8 cellular contexts compared by ENCODE assay signal in genomic region chr20:33686984-33687366, GRCh38. TPM values are rescaled to one million over a fixed set of nuclear protein-coding genes. Genes with fewer than 3 reads are reported as not detected.
A peak's percentile ranks its signal among the peaks of the same experiment; 100 is the strongest.
DNase-seq lines count a peak whose midpoint lies in the region; ATAC-seq and TF ChIP-seq lines count a peak whose summit lies in the region.

No MANE protein-coding gene starts in this region.

- peaks cover 36% of the 10 kb centered on the region for H3K79me2 ChIP-seq in MM.1S (ENCODE audit: low read length)

- no peaks in the 10 kb centered on the region for H3K36me3 ChIP-seq in MM.1S (replicated peaks; ENCODE audit: insufficient read depth, low read length)

- no peaks in the 10 kb centered on the region for H3K9me3 ChIP-seq in CD4-positive, alpha-beta T cell (ENCODE audit: control insufficient read depth, low read length)
- no peaks in the 10 kb centered on the region for H3K9me3 ChIP-seq in MM.1S (replicated peaks; ENCODE audit: insufficient read depth, low read length)

- peak overlapping the region; percentile 82 for H3K4me2 ChIP-seq in MM.1S (ENCODE audit: low read depth, low read length)

- H3K4me3 Mint-ChIP-seq in CD4-positive, alpha-beta T cell = peak overlapping the region; percentile 89
- H3K4me3 Mint-ChIP-seq in chondrocyte (ENCODE audit: unreplicated experiment) (peak overlapping the region; percentile 90), neural crest cell (peak overlapping the region; percentile 82)

- POLR2A ChIA-PET in CD4-positive, alpha-beta T cell (lab: Charles Lee) = interaction anchor here (0.5 to 1.3 kb wide), 5 partner anchors 19 to 244 kb away, joined by 3 to 4 read pairs (median 3); partner anchors contain the start of genes PXMP4 and SNTA1

- no peak for ATAC-seq in CD4-positive, alpha-beta T cell (ENCODE audit: poor library complexity)
- ATAC-seq in GM19452 (IDR thresholded peaks at IDR 0.05; ENCODE audit: unreplicated experiment) = no peak
- no peak for ATAC-seq in GM19463 (IDR thresholded peaks at IDR 0.05; ENCODE audit: unreplicated experiment)

- H3K27ac ChIP-seq in CD4-positive, alpha-beta T cell (ENCODE audit: low read depth, low read length) = no peak overlapping the region
- H3K27ac ChIP-seq in MM.1S (ENCODE audit: low read length) = no peak overlapping the region

- intact Hi-C loops in CD4-positive, alpha-beta T cell (cut with DNase I, micrococcal nuclease) = loop anchor here in 1 of 2 experiments (2.0 to 10.0 kb wide), 3 partner anchors 34 to 425 kb away; partner anchors contain the start of genes EIF2S2, PXMP4 and RALY

- peak overlapping the region; percentile 100 for H2AFZ ChIP-seq in MM.1S (ENCODE audit: low read length)

- H3K36me3 Mint-ChIP-seq in CD4-positive, alpha-beta T cell (ENCODE audit: low read depth) = no peaks in the 10 kb centered on the region
- no peaks in the 10 kb centered on the region for H3K36me3 Mint-ChIP-seq in chondrocyte (ENCODE audit: low read depth)
- no peaks in the 10 kb centered on the region for H3K36me3 Mint-ChIP-seq in neural crest cell (ENCODE audit: low read depth)

- peaks cover 14% of the 10 kb centered on the region for H3K4me1 ChIP-seq in MM.1S (ENCODE audit: low read length)

- H3K9me2 ChIP-seq in MM.1S (replicated peaks; ENCODE audit: insufficient read depth, low read length) = no peaks in the 10 kb centered on the region

- H3K4me1 Mint-ChIP-seq in CD4-positive, alpha-beta T cell (ENCODE audit: low read depth) = peaks cover 44% of the 10 kb centered on the region
- peaks cover 19% of the 10 kb centered on the region for H3K4me1 Mint-ChIP-seq in chondrocyte (ENCODE audit: low read depth)
- H3K4me1 Mint-ChIP-seq in neural crest cell = peaks cover 48% of the 10 kb centered on the region

- no peaks in the 10 kb centered on the region for H3K9me3 Mint-ChIP-seq in CD4-positive, alpha-beta T cell
- H3K9me3 Mint-ChIP-seq in chondrocyte (ENCODE audit: low read depth) = no peaks in the 10 kb centered on the region
- H3K9me3 Mint-ChIP-seq in neural crest cell = no peaks in the 10 kb centered on the region

- H3K27ac Mint-ChIP-seq in CD4-positive, alpha-beta T cell = peak overlapping the region; percentile 37
- peak overlapping the region; percentile 80 for H3K27ac Mint-ChIP-seq in chondrocyte (ENCODE audit: unreplicated experiment)
- H3K27ac Mint-ChIP-seq in neural crest cell (ENCODE audit: unreplicated experiment) = peak overlapping the region; percentile 31

- CTCF ChIA-PET in CD4-positive, alpha-beta T cell (lab: Charles Lee) = interaction anchor here (2.3 kb wide), 1 partner anchor 19 kb away, joined by 12 read pairs; no protein-coding TSS in a partner anchor

- H4K20me1 ChIP-seq in MM.1S (ENCODE audit: insufficient read depth, low read length) = no peaks in the 10 kb centered on the region

- peaks cover 10% of the 10 kb centered on the region for H3F3A ChIP-seq in MM.1S (ENCODE audit: insufficient read depth, low read length)

- DNase-seq in CD4-positive, alpha-beta T cell = no peak
- DNase-seq in MM.1S (no peak), chondrocyte (ENCODE audit: low spot score) (no peak), neural crest cell (ENCODE audit: low read depth, low spot score) (no peak), NCI-H2196 treated with DMSO at 0.1 percent for 48 hours (lab: John Stamatoyannopoulos, UW; ENCODE audit: unreplicated experiment) (no peak), kidney glomerular epithelial cell (lab: John Stamatoyannopoulos, UW) (no peak)

- H3K27me3 ChIP-seq in CD4-positive, alpha-beta T cell (ENCODE audit: control insufficient read depth, insufficient read depth, low read length) = no peaks in the 10 kb centered on the region
- H3K27me3 ChIP-seq in MM.1S (replicated peaks; ENCODE audit: insufficient read depth, low read length) = no peaks in the 10 kb centered on the region

- no peaks in the 10 kb centered on the region for H3K27me3 Mint-ChIP-seq in CD4-positive, alpha-beta T cell
- H3K27me3 Mint-ChIP-seq in chondrocyte (ENCODE audit: low read depth) (no peaks in the 10 kb centered on the region), neural crest cell (ENCODE audit: low read depth) (peaks cover 3% of the 10 kb centered on the region)

- H3K4me3 ChIP-seq in MM.1S (ENCODE audit: low read length) = peak overlapping the region; percentile 58

- TF ChIP-seq CTCF in CD4-positive, alpha-beta T cell (IDR thresholded peaks at IDR 0.05) = no peak
- TF ChIP-seq CTCF in MM.1S (IDR thresholded peaks at IDR 0.05; ENCODE audit: low read length) (no peak), chondrocyte (IDR thresholded peaks at IDR 0.05) (no peak), neural crest cell (conservative IDR thresholded peaks at IDR 0.05) (no peak)

- no peak overlapping the region for H3K9ac ChIP-seq in MM.1S (ENCODE audit: low read length)

RNA-seq across cellular contexts. Expression of gene E2F1, which starts 0.8 kb away (rescaled TPM):
- 1 to 10 TPM; 1.2 to 1.6 TPM for total RNA-seq in CD4-positive, alpha-beta T cell
- total RNA-seq in chondrocyte (7.5 to 17.0 TPM (median 7.6 TPM) in 3 replicates), neural crest cell (84.8 and 94.9 TPM in 2 replicates)

RNA-seq across cellular contexts. Expression of gene NECAB3, which starts 12.7 kb away (rescaled TPM):
- total RNA-seq in CD4-positive, alpha-beta T cell = 1 to 10 TPM; 8.7 to 9.2 TPM
- 23.5 to 35.5 TPM (median 32.5 TPM) in 3 replicates for total RNA-seq in chondrocyte
- total RNA-seq in neural crest cell = 56.0 and 63.3 TPM in 2 replicates

RNA-seq across cellular contexts. Expression of gene ACTL10, which starts 20.2 kb away (rescaled TPM):
- total RNA-seq in CD4-positive, alpha-beta T cell = under 1 TPM; 0.28 to 0.55 TPM
- total RNA-seq in chondrocyte = 0.60 to 2.5 TPM (median 2.3 TPM) in 3 replicates
- total RNA-seq in neural crest cell = 0.75 TPM in 2 replicates

RNA-seq across cellular contexts. Expression of gene C20orf144, which starts 24.8 kb away (rescaled TPM):
- under 1 TPM; 0.17 to 0.19 TPM for total RNA-seq in CD4-positive, alpha-beta T cell
- total RNA-seq in chondrocyte (0.10 to 0.17 TPM in 2 of 3 replicates, not detected in the other), neural crest cell (0.44 and 0.82 TPM in 2 replicates)

RNA-seq across cellular contexts. Expression of gene PXMP4, which starts 33.1 kb away (rescaled TPM):
- total RNA-seq in CD4-positive, alpha-beta T cell = 1 to 10 TPM; 3.6 to 4.1 TPM
- 4.9 to 6.7 TPM (median 6.4 TPM) in 3 replicates for total RNA-seq in chondrocyte
- total RNA-seq in neural crest cell = 5.2 and 5.6 TPM in 2 replicates
